Comparison of ENCODE assay signal across 27 cellular contexts in the genomic region with DNA sequence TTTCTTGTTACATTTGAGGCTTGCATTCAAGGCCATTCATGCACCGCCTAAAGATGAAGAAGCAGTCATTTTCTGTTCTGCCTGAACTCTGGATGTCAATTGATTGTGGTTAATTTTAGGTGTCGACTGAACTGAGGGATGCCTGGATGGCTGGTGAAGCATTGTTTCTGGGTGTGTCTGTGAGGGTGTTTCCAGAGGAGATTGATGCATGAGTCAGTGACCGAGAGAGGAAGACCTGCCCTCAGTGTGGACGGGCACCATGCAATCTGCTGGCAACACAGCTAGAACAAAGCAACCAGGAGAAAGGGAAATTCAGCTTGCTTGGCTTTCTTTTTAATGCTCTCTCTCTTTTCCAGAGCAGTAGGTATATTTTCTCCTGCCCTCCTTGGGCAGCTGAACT.
DNase-seq lines count a peak whose midpoint lies in the region; ATAC-seq and TF ChIP-seq lines count a peak whose summit lies in the region.
"Had no signal": no experiment of that assay in that cellular context is flagged by ENCODE, and none has a peak within 500 bp of the region (broad histone marks: within the 10 kb centered on the region; RNA-seq: fewer than 3 reads in every experiment).

No MANE protein-coding gene starts in this region.

- in situ Hi-C loops in G401 (cut with HindIII; ENCODE audit: low sequenced_read_pairs), result no loop called here

- H3K4me2 ChIP-seq in HCT116 (ENCODE audit: low read length), result no peak overlapping the region

- H3K4me3 ChIP-seq in HCT116 (replicated peaks in 1 of 2; ENCODE audit: low read depth in 1 of 2, low read length in 2 of 2), result no peak overlapping the region
- H3K4me3 ChIP-seq: body of pancreas, suprapubic skin had no signal

- no peak for DNase-seq in HCT116 (ENCODE audit: low read depth, low spot score)
- DNase-seq in RPMI7951 (ENCODE audit: low read depth), result peak; percentile 50
- peak; percentile 50 for DNase-seq in dermis blood vessel endothelial cell
- DNase-seq in lung microvascular endothelial cell (ENCODE audit: low read depth in 2 of 2), result peak; percentile 33 to 52
- DNase-seq in stimulated activated CD4-positive, alpha-beta T cell treated with anti-CD3 and anti-CD28 coated beads, Interleukin-4, amount 100 ng/mL, for 24 hours, result no peak
- DNase-seq in nucleus accumbens (lab: John Stamatoyannopoulos, UW), result no peak
- DNase-seq in NCI-H1105 (lab: John Stamatoyannopoulos, UW), result no peak
- DNase-seq in G401 (ENCODE audit: low spot score), result no peak
- DNase-seq: activated CD4-positive, alpha-beta T cell treated with anti-CD3 and anti-CD28 coated beads for 4 hours; activated CD8-positive, alpha-beta memory T cell treated with anti-CD3 and anti-CD28 coated beads for 24 hours; activated gamma-delta T cell treated with Interleukin-2 at 50 U/mL for 16 hours; activated naive CD8-positive, alpha-beta T cell treated with anti-CD3 and anti-CD28 coated beads, Interleukin-2, amount 50 U/mL, for 24 hours; activated T-cell treated with anti-CD3 and anti-CD28 coated beads, Interleukin-2, amount 50 U/mL, for 1 hour; body of pancreas; C1 segment of cervical spinal cord; effector memory CD4-positive, alpha-beta T cell; glutamatergic neuron; KBM-7; mesendoderm; NCI-H187; NCI-H2171 treated with DMSO at 0.1 percent for 48 hours; NCI-H524 treated with DMSO at 0.1 percent for 48 hours; retina; T-helper 17 cell had no signal

- no peak overlapping the region for H3K9ac ChIP-seq in HCT116 (ENCODE audit: low read length)

- RAD21 ChIA-PET in HCT116 (lab: Charles Lee; ENCODE audit: low non-redundant PET in 1 of 2, low total read pairs in 2 of 2, uncharacterized antibody in 2 of 2, unreplicated experiment in 2 of 2), result no interaction called here

- no peaks in the 10 kb centered on the region for H4K20me1 ChIP-seq in HCT116 (ENCODE audit: insufficient read depth)

- no peak for TF ChIP-seq CTCF in HCT116 (IDR thresholded peaks at IDR 0.05 in 2 of 3, conservative IDR thresholded peaks at IDR 0.05 in 1 of 3; ENCODE audit: borderline replicate concordance in 1 of 3, insufficient read depth in 1 of 3, low read depth in 2 of 3, low read length in 2 of 3)

- no peaks in the 10 kb centered on the region for H3K9me3 ChIP-seq in HCT116 (ENCODE audit: control insufficient read depth in 1 of 2, insufficient read depth in 1 of 2, low read depth in 1 of 2, low read length in 2 of 2)
- H3K9me3 ChIP-seq: body of pancreas, suprapubic skin had no signal

- intact Hi-C loops in HCT116 (cut with micrococcal nuclease), result no loop called here

- H3K79me2 ChIP-seq in HCT116 (ENCODE audit: insufficient read depth, low read length), result no peaks in the 10 kb centered on the region

- no peaks in the 10 kb centered on the region for H3K36me3 ChIP-seq in HCT116 (ENCODE audit: control insufficient read depth in 1 of 2, insufficient read depth in 2 of 2, low read length in 2 of 2)
- H3K36me3 ChIP-seq: suprapubic skin had no signal

- no peaks in the 10 kb centered on the region for H3K9me2 ChIP-seq in HCT116 (ENCODE audit: insufficient read depth)

- H3K4me1 ChIP-seq in HCT116 (ENCODE audit: control insufficient read depth in 1 of 2, insufficient read depth in 2 of 2, low read length in 2 of 2), result peaks cover 0 to 7% of the 10 kb centered on the region in 2 experiments; a peak in 2 of 4 replicates
- H3K4me1 ChIP-seq: body of pancreas had no signal

- TF ChIP-seq RAD21 in HCT116 (IDR thresholded peaks at IDR 0.05; ENCODE audit: low read depth), result no peak

- POLR2A ChIA-PET in HCT116 (lab: Charles Lee), result interaction anchor here (0.5 kb wide), 1 partner anchor 17 kb away, joined by 3 read pairs; no protein-coding TSS in a partner anchor

- BruUV-seq in HCT116 (replicated peaks; lab: Mats Ljungman, UMichigan), result no TSS peak

- H3K27me3 ChIP-seq in HCT116 (ENCODE audit: insufficient read depth, low read length), result no peaks in the 10 kb centered on the region
- H3K27me3 ChIP-seq: body of pancreas had no signal

- TF ChIP-seq POLR2A in HCT116 (IDR thresholded peaks at IDR 0.05; ENCODE audit: borderline replicate concordance, extremely low read depth, insufficient read depth, insufficient read length), result no peak

- H3K27ac ChIP-seq in HCT116 (ENCODE audit: low read depth, low read length), result no peak overlapping the region
- H3K27ac ChIP-seq: body of pancreas, suprapubic skin had no signal

- H2AFZ ChIP-seq in HCT116 (ENCODE audit: low read depth, low read length, poor library complexity, severe bottlenecking), result no peak overlapping the region

- CTCF ChIA-PET in HCT116 (lab: Charles Lee), result no interaction called here

- ATAC-seq in HCT116, result peak; percentile 47; the same call in 1 of the 2 replicates
- ATAC-seq: activated naive CD8-positive, alpha-beta T cell treated with anti-CD3 and anti-CD28 coated beads, Interleukin-2, amount 50 U/mL, for 24 hours; body of pancreas; natural killer cell treated with Interleukin-12 subunit alpha and Interleukin-12 subunit beta and Interleukin-15 and Interleukin-18, amount 100 ng/mL, for 72 hours; stimulated activated memory B cell treated with anti-CD40 and anti-IgM and Interleukin-4, amounts not matched to agents 10 μg/mL and 1 μg/mL and 100 μg/mL, for 72 hours; T-helper 17 cell had no signal

TF ChIP-seq in HCT116, 20 proteins besides CTCF, POLR2A, EP300 and RAD21:
- TF ChIP-seq JUND (IDR thresholded peaks at IDR 0.05), result peak; percentile 28; the same call in 1 of the 2 replicates
- TF ChIP-seq SP1 (IDR thresholded peaks at IDR 0.05; ENCODE audit: low read depth), result peak; percentile 29; the same call in 1 of the 2 replicates
- TF ChIP-seq, protein P1, sequence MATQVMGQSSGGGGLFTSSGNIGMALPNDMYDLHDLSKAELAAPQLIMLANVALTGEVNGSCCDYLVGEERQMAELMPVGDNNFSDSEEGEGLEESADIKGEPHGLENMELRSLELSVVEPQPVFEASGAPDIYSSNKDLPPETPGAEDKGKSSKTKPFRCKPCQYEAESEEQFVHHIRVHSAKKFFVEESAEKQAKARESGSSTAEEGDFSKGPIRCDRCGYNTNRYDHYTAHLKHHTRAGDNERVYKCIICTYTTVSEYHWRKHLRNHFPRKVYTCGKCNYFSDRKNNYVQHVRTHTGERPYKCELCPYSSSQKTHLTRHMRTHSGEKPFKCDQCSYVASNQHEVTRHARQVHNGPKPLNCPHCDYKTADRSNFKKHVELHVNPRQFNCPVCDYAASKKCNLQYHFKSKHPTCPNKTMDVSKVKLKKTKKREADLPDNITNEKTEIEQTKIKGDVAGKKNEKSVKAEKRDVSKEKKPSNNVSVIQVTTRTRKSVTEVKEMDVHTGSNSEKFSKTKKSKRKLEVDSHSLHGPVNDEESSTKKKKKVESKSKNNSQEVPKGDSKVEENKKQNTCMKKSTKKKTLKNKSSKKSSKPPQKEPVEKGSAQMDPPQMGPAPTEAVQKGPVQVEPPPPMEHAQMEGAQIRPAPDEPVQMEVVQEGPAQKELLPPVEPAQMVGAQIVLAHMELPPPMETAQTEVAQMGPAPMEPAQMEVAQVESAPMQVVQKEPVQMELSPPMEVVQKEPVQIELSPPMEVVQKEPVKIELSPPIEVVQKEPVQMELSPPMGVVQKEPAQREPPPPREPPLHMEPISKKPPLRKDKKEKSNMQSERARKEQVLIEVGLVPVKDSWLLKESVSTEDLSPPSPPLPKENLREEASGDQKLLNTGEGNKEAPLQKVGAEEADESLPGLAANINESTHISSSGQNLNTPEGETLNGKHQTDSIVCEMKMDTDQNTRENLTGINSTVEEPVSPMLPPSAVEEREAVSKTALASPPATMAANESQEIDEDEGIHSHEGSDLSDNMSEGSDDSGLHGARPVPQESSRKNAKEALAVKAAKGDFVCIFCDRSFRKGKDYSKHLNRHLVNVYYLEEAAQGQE (IDR thresholded peaks at IDR 0.05; ENCODE audit: low read depth), result no peak
- no peak for TF ChIP-seq TCF7L2 (IDR thresholded peaks at IDR 0.05; ENCODE audit: borderline replicate concordance, extremely low read depth, insufficient read depth, insufficient read length)
- TF ChIP-seq, protein P2, sequence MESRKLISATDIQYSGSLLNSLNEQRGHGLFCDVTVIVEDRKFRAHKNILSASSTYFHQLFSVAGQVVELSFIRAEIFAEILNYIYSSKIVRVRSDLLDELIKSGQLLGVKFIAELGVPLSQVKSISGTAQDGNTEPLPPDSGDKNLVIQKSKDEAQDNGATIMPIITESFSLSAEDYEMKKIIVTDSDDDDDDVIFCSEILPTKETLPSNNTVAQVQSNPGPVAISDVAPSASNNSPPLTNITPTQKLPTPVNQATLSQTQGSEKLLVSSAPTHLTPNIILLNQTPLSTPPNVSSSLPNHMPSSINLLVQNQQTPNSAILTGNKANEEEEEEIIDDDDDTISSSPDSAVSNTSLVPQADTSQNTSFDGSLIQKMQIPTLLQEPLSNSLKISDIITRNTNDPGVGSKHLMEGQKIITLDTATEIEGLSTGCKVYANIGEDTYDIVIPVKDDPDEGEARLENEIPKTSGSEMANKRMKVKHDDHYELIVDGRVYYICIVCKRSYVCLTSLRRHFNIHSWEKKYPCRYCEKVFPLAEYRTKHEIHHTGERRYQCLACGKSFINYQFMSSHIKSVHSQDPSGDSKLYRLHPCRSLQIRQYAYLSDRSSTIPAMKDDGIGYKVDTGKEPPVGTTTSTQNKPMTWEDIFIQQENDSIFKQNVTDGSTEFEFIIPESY (IDR thresholded peaks at IDR 0.05; ENCODE audit: extremely low read depth, insufficient replicate concordance, low read length), result no peak
- peak; percentile 51; the same call in 1 of the 2 replicates for TF ChIP-seq CBX3 (IDR thresholded peaks at IDR 0.05; ENCODE audit: low read depth)
- TF ChIP-seq FOSL1 (IDR thresholded peaks at IDR 0.05; ENCODE audit: low read depth), result peak; percentile 39; the same call in 1 of the 2 replicates
- peak; percentile 32; the same call in 1 of the 2 replicates for TF ChIP-seq CEBPB (IDR thresholded peaks at IDR 0.05; ENCODE audit: low read depth)
- TF ChIP-seq, protein P3, sequence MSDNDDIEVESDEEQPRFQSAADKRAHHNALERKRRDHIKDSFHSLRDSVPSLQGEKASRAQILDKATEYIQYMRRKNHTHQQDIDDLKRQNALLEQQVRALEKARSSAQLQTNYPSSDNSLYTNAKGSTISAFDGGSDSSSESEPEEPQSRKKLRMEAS (IDR thresholded peaks at IDR 0.05), result peak; percentile 56
TF ChIP-seq in HCT116: peak in this region for 6.

Comparison
In these comparisons a context has a peak if more than half of its experiments do, and no peak if none do; other contexts are left out.
1. DNase-seq: peak in RPMI7951 (single experiment), dermis blood vessel endothelial cell (single experiment) and lung microvascular endothelial cell (2 of 2); none in HCT116 (single experiment), stimulated activated CD4-positive, alpha-beta T cell treated with anti-CD3 and anti-CD28 coated beads, Interleukin-4, amount 100 ng/mL, for 24 hours (single experiment), nucleus accumbens (0 of 56), NCI-H1105 (single experiment) and G401 (single experiment).